Comparison of ENCODE assay signal across 12 cellular contexts in genomic region chr1:201896951-201897391, GRCh38. TPM values are rescaled to one million over a fixed set of nuclear protein-coding genes. Genes with fewer than 3 reads are reported as not detected.
DNase-seq lines count a peak whose midpoint lies in the region; ATAC-seq, FAIRE-seq and TF ChIP-seq lines count a peak whose summit lies in the region.
"Had no signal": no experiment of that assay in that cellular context is flagged by ENCODE, and none has a peak within 500 bp of the region (broad histone marks: within the 10 kb centered on the region; RNA-seq: fewer than 3 reads in every experiment).

No MANE protein-coding gene starts in this region.

- H3K27ac ChIP-seq in brain microvascular endothelial cell: no peak overlapping the region
- H3K27ac ChIP-seq in uterus: peak overlapping the region; percentile 82 to 85
- H3K27ac ChIP-seq: HL-60, pancreas had no signal

- H3K36me3 ChIP-seq in brain microvascular endothelial cell (replicated peaks): no peaks in the 10 kb centered on the region
- H3K36me3 ChIP-seq in uterus: no peaks in the 10 kb centered on the region
- H3K36me3 ChIP-seq: pancreas had no signal

- in situ Hi-C loops in brain microvascular endothelial cell (cut with HindIII; ENCODE audit: low pct_ligation_motif_present, low sequenced_read_pairs): no loop called here

- H3K4me1 ChIP-seq in uterus: peaks cover 0 to 12% of the 10 kb centered on the region in 2 donors
- H3K4me1 ChIP-seq: pancreas had no signal

- H3K9me3 ChIP-seq in uterus: no peaks in the 10 kb centered on the region
- H3K9me3 ChIP-seq: pancreas had no signal

- intact Hi-C loops in uterus (cut with DNase I; ENCODE audit: low total_unique reads): loop anchor here (2.0 kb wide), 1 partner anchor 48 kb away; no protein-coding TSS in a partner anchor

- no peak for ATAC-seq in GM21423 (IDR thresholded peaks at IDR 0.05; ENCODE audit: unreplicated experiment)
- ATAC-seq: pancreas had no signal

- TF ChIP-seq POLR2A in uterus (IDR thresholded peaks at IDR 0.05): peak in 1 of 2 donors; percentile 13

- no peak for FAIRE-seq in frontal cortex (lab: Jason Lieb, UNC)
- FAIRE-seq: pancreas had no signal

- H3K27me3 ChIP-seq in brain microvascular endothelial cell (replicated peaks) (no peaks in the 10 kb centered on the region), uterus (no peaks in the 10 kb centered on the region)
- H3K27me3 ChIP-seq: pancreas had no signal

- TF ChIP-seq CTCF in brain microvascular endothelial cell (IDR thresholded peaks at IDR 0.05; ENCODE audit: low read depth, low read length, missing control alignments) (peak; percentile 11), uterus (IDR thresholded peaks at IDR 0.05) (peak in 1 of 4 experiments; percentile 7)

- H3K4me3 ChIP-seq in brain microvascular endothelial cell (ENCODE audit: low read depth, low read length): no peak overlapping the region
- no peak overlapping the region for H3K4me3 ChIP-seq in uterus
- H3K4me3 ChIP-seq: pancreas had no signal

- DNase-seq in NCI-H82 (lab: John Stamatoyannopoulos, UW) (peak; percentile 54), NCI-H82 treated with DMSO at 0.1 percent for 48 hours (lab: John Stamatoyannopoulos, UW; ENCODE audit: unreplicated experiment) (no peak), brain microvascular endothelial cell (no peak), hepatic stellate cell (ENCODE audit: low spot score) (peak; percentile 80), uterus (peak; percentile 63 to 83), frontal cortex (ENCODE audit: low spot score in 2 of 2) (no peak), Ammon's horn (ENCODE audit: low spot score) (no peak)
- DNase-seq: amygdala, NCI-H446 treated with DMSO at 0.1 percent for 48 hours, pancreas had no signal

RNA-seq across cellular contexts. Expression of gene SHISA4, which starts 8.3 kb away (rescaled TPM):
- 10 to 100 TPM in 2 of 4 donors, 1 to 10 TPM in 2; 2.1 to 52.8 (median 12.0) TPM for total RNA-seq in uterus
- 22.4 TPM for total RNA-seq in frontal cortex

RNA-seq across cellular contexts. Expression of gene LMOD1, which starts 49.4 kb away (rescaled TPM):
- total RNA-seq in uterus: 100 to 1,000 TPM in 3 of 4 donors, 10 to 100 TPM in 1; 38.9 to 377 (median 147) TPM
- total RNA-seq in frontal cortex: 0.41 TPM

RNA-seq across cellular contexts. Expression of gene TIMM17A, which starts 58.3 kb away (rescaled TPM):
- total RNA-seq in uterus: 10 to 100 TPM; 18.7 to 34.9 (median 29.7) TPM
- total RNA-seq in frontal cortex: 56.3 TPM

Comparison
In these comparisons a context has a peak if more than half of its experiments do, and no peak if none do; other contexts are left out.
1. DNase-seq: peak in NCI-H82 (single experiment), hepatic stellate cell (single experiment) and uterus (2 of 2); none in NCI-H82 treated with DMSO at 0.1 percent for 48 hours (single experiment), brain microvascular endothelial cell (single experiment), frontal cortex (0 of 2) and Ammon's horn (single experiment).
2. RNA of gene LMOD1, which starts 49.4 kb away (total RNA-seq): 38.9 to 377 TPM in uterus; 0.41 TPM in frontal cortex (single experiment); every median in the first group is over 10 times any median in the second.